Comparison of ENCODE assay signal across 15 cellular contexts in the genomic region with DNA sequence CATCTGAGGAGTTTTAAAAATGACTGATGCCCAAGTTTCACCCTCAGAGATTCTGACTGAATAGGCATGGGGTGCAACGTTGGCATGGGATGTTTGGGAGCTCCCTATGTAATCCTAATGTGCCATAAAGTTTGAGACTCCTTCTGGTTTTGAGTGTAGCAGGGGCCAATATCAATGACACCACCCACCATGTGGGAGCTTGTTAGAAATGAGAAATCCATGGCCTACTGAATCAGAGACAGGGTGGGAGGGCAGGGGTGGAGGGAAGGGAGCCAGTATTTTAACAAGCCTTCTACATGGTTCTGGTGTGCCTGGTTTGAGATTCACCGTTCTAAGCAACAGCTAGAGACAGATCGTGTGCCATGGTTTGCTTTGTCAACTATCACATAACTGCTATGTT.
"Had no signal": no experiment of that assay in that cellular context is flagged by ENCODE, and none has a peak within 500 bp of the region (broad histone marks: within the 10 kb centered on the region; RNA-seq: fewer than 3 reads in every experiment).

No MANE protein-coding gene starts in this region.

- ATAC-seq: effector memory CD8-positive, alpha-beta T cell; left lung; naive thymus-derived CD4-positive, alpha-beta T cell had no signal

- H3K4me3 Mint-ChIP-seq: activated naive CD8-positive, alpha-beta T cell treated with anti-CD3 and anti-CD28 coated beads, Interleukin-2, amount 10 ng/mL, durations not matched to agents 7 days and 5 days; effector memory CD8-positive, alpha-beta T cell; naive thymus-derived CD4-positive, alpha-beta T cell; T-helper 2 cell treated with Interferon-gamma antibody and Interleukin-4, amounts not matched to agents 5 μg/mL and 100 μg/mL, for 36 hours had no signal

- DNase-seq: activated naive CD8-positive, alpha-beta T cell treated with anti-CD3 and anti-CD28 coated beads, Interleukin-2, amount 10 ng/mL, durations not matched to agents 7 days and 5 days; amygdala; colonic mucosa; dorsolateral prefrontal cortex; effector memory CD8-positive, alpha-beta T cell; glutamatergic neuron; hippocampal formation; kidney glomerular epithelial cell; left lung; naive thymus-derived CD4-positive, alpha-beta T cell; SHP77 treated with DMSO at 0.1 percent for 48 hours; SK-N-SH; stimulated activated CD4-positive, alpha-beta T cell treated with anti-CD3 and anti-CD28 coated beads, Interleukin-4, amount 100 ng/mL, for 24 hours; upper lobe of left lung had no signal

- H3K27me3 Mint-ChIP-seq: activated naive CD8-positive, alpha-beta T cell treated with anti-CD3 and anti-CD28 coated beads, Interleukin-2, amount 10 ng/mL, durations not matched to agents 7 days and 5 days; effector memory CD8-positive, alpha-beta T cell; naive thymus-derived CD4-positive, alpha-beta T cell had no signal

- H3K27ac Mint-ChIP-seq: activated naive CD8-positive, alpha-beta T cell treated with anti-CD3 and anti-CD28 coated beads, Interleukin-2, amount 10 ng/mL, durations not matched to agents 7 days and 5 days; T-helper 2 cell treated with Interferon-gamma antibody and Interleukin-4, amounts not matched to agents 5 μg/mL and 100 μg/mL, for 36 hours had no signal

- H3K9me3 Mint-ChIP-seq: effector memory CD8-positive, alpha-beta T cell; T-helper 2 cell treated with Interferon-gamma antibody and Interleukin-4, amounts not matched to agents 5 μg/mL and 100 μg/mL, for 36 hours had no signal
